Comparison of ENCODE assay signal across 13 cellular contexts in genomic region chr11:1159526-1160220, GRCh38. TPM values are rescaled to one million over a fixed set of nuclear protein-coding genes. Genes with fewer than 3 reads are reported as not detected.
DNase-seq lines count a peak whose midpoint lies in the region; ATAC-seq, FAIRE-seq and TF ChIP-seq lines count a peak whose summit lies in the region.
"Not testable (repeated sequence)": the region's sequence is repeated elsewhere in the genome, so short reads cannot be mapped to it uniquely, and the experiment has no call there.
"Had no signal": no experiment of that assay in that cellular context is flagged by ENCODE, and none has a peak within 500 bp of the region (broad histone marks: within the 10 kb centered on the region; RNA-seq: fewer than 3 reads in every experiment).

No MANE protein-coding gene starts in this region.

- peak overlapping the region; percentile 41 for H2BK12ac ChIP-seq in neuronal stem cell (ENCODE audit: low read length)

- not testable (repeated sequence) for H3K27me3 Mint-ChIP-seq in Calu3 (ENCODE audit: unreplicated experiment); activated B cell treated with CpG ODN at 0.5 μM for 24 hours

- H3K9ac ChIP-seq in kidney (ENCODE audit: low read length in 2 of 2); neuronal stem cell (ENCODE audit: low read depth, low read length, poor library complexity): not testable (repeated sequence)

- peak overlapping the region; percentile 62 for H3K4me3 Mint-ChIP-seq in Calu3 (ENCODE audit: low read depth, unreplicated experiment)
- not testable (repeated sequence) for H3K4me3 Mint-ChIP-seq in activated B cell treated with CpG ODN at 0.5 μM for 24 hours

- not testable (repeated sequence) for H2BK5ac ChIP-seq in neuronal stem cell (ENCODE audit: low read length)

- not testable (repeated sequence) for H3K4me3 ChIP-seq in kidney (ENCODE audit: low read length in 2 of 2); neuronal stem cell (ENCODE audit: low read length in 2 of 2)
- H3K4me3 ChIP-seq in stomach, result peak overlapping the region in 3 of 4 donors; percentile 30 to 46 (median 41)

- H4K91ac ChIP-seq in neuronal stem cell (ENCODE audit: low read depth, low read length, poor library complexity), result not testable (repeated sequence)

- not testable (repeated sequence) for H2BK120ac ChIP-seq in neuronal stem cell (ENCODE audit: low read depth, low read length)

- H3K27ac Mint-ChIP-seq in Calu3 (ENCODE audit: unreplicated experiment); activated B cell treated with CpG ODN at 0.5 μM for 24 hours: not testable (repeated sequence)

- not testable (repeated sequence) for H3K4me2 ChIP-seq in neuronal stem cell (ENCODE audit: insufficient read depth, low read length, poor library complexity, severe bottlenecking)

- H3K9me3 ChIP-seq in kidney (ENCODE audit: control insufficient read depth in 1 of 2, low read length in 2 of 2); stomach: not testable (repeated sequence)
- peaks cover 0 to 12% of the 10 kb centered on the region in 2 donors for H3K9me3 ChIP-seq in neuronal stem cell (replicated peaks in 1 of 2; ENCODE audit: control insufficient read depth in 2 of 2, insufficient read depth in 1 of 2, low read depth in 1 of 2, low read length in 2 of 2)

- H2BK15ac ChIP-seq in neuronal stem cell (ENCODE audit: low read length), result peak overlapping the region; percentile 75

- H3K36me3 Mint-ChIP-seq in Calu3 (ENCODE audit: insufficient read depth, unreplicated experiment), result peaks cover 26% of the 10 kb centered on the region
- H3K36me3 Mint-ChIP-seq in activated B cell treated with CpG ODN at 0.5 μM for 24 hours (ENCODE audit: low read depth), result not testable (repeated sequence)

- not testable (repeated sequence) for TF ChIP-seq EP300 in stomach (IDR thresholded peaks at IDR 0.05)

- not testable (repeated sequence) for H3K27ac ChIP-seq in kidney (ENCODE audit: low read depth in 2 of 2, low read length in 2 of 2); neuronal stem cell (replicated peaks; ENCODE audit: low read length)
- H3K27ac ChIP-seq in stomach, result peak overlapping the region in 2 of 5 donors; percentile 71 to 79

- H3K4ac ChIP-seq in neuronal stem cell (ENCODE audit: low read length), result not testable (repeated sequence)

- H4K8ac ChIP-seq in neuronal stem cell (ENCODE audit: low read depth, low read length), result not testable (repeated sequence)

- intact Hi-C loops in Calu3 (cut with micrococcal nuclease; ENCODE audit: unreplicated experiment); activated B cell treated with CpG ODN at 0.5 μM for 24 hours (cut with micrococcal nuclease); kidney (cut with DNase I); stomach (cut with DNase I; ENCODE audit: low total_unique reads): not testable (repeated sequence)

- not testable (repeated sequence) for TF ChIP-seq CTCF in Calu3 (IDR thresholded peaks at IDR 0.05; ENCODE audit: unreplicated experiment); activated B cell treated with CpG ODN at 0.5 μM for 24 hours (IDR thresholded peaks at IDR 0.05); kidney (IDR thresholded peaks at IDR 0.05; ENCODE audit: borderline replicate concordance, extremely low read depth, insufficient read depth); stomach (IDR thresholded peaks at IDR 0.05)

- DNase-seq in Calu3; neuronal stem cell (ENCODE audit: low spot score): not testable (repeated sequence)
- DNase-seq in activated B cell treated with CpG ODN at 0.5 μM for 24 hours (peak; percentile 12), activated gamma-delta T cell treated with Interleukin-2 at 50 U/mL for 16 hours (peak; percentile 3), kidney (peak; percentile 35), stomach (peak; percentile 24)

- BruUV-seq in Calu3 (replicated peaks; lab: Mats Ljungman, UMichigan), result not testable (repeated sequence)

- not testable (repeated sequence) for H3K36me3 ChIP-seq in kidney (ENCODE audit: control insufficient read depth in 1 of 2, insufficient read depth in 2 of 2, low read length in 2 of 2); neuronal stem cell (replicated peaks in 1 of 2; ENCODE audit: control insufficient read depth in 2 of 2, insufficient read depth in 2 of 2, low read length in 2 of 2)
- H3K36me3 ChIP-seq in stomach, result peaks cover 0 to 39% (median 15%) of the 10 kb centered on the region in 4 donors

- CTCF ChIA-PET in Calu3 (lab: Charles Lee); activated B cell treated with CpG ODN at 0.5 μM for 24 hours (lab: Charles Lee): not testable (repeated sequence)

- not testable (repeated sequence) for H3K79me1 ChIP-seq in neuronal stem cell (ENCODE audit: low read depth, low read length)

- TF ChIP-seq POLR2A in stomach (IDR thresholded peaks at IDR 0.05), result not testable (repeated sequence)

- peak overlapping the region; percentile 31 for H3K14ac ChIP-seq in neuronal stem cell (ENCODE audit: low read length)

- not testable (repeated sequence) for H3K4me1 Mint-ChIP-seq in Calu3 (ENCODE audit: low read depth, unreplicated experiment); activated B cell treated with CpG ODN at 0.5 μM for 24 hours

- H3K18ac ChIP-seq in neuronal stem cell (ENCODE audit: low read length), result peak overlapping the region; percentile 44

- H2AFZ ChIP-seq in neuronal stem cell (ENCODE audit: low read length), result not testable (repeated sequence)

- FAIRE-seq in kidney (lab: Jason Lieb, UNC), result not testable (repeated sequence)

- peak overlapping the region; percentile 55 for H3K23ac ChIP-seq in neuronal stem cell (ENCODE audit: low read depth, low read length, poor library complexity)

- H3K27me3 ChIP-seq in neuronal stem cell (ENCODE audit: control insufficient read depth in 3 of 3, insufficient read depth in 3 of 3, low read depth in 1 of 3, low read length in 3 of 3) (peaks cover 0 to 26% (median 0%) of the 10 kb centered on the region in 3 experiments), stomach (peaks cover 0 to 68% (median 0%) of the 10 kb centered on the region in 3 donors)

- H3K4me1 ChIP-seq in kidney (ENCODE audit: control insufficient read depth in 1 of 2, insufficient read depth in 1 of 2, low read depth in 1 of 2, low read length in 2 of 2); neuronal stem cell (ENCODE audit: control insufficient read depth in 2 of 2, insufficient read depth in 1 of 2, low read depth in 1 of 2, low read length in 2 of 2); stomach: not testable (repeated sequence)

- no CpG with 5 or more reads among the region's 23 CpGs for WGBS in neuronal stem cell (ENCODE audit: extremely low coverage in 2 of 2, insufficient read length in 2 of 2, insufficient replicate concordance in 1 of 2), 2 donors
- WGBS in stomach, 5 donors, result 64 to 80% (median 70%) methylated on average over 1 to 23 of the region's 23 CpGs

- H3K9me3 Mint-ChIP-seq in Calu3 (ENCODE audit: low read depth, unreplicated experiment); activated B cell treated with CpG ODN at 0.5 μM for 24 hours: not testable (repeated sequence)

- peak overlapping the region; percentile 88 for H2AK5ac ChIP-seq in neuronal stem cell (ENCODE audit: low read depth, low read length)

- not testable (repeated sequence) for ATAC-seq in activated B cell treated with CpG ODN at 0.5 μM for 24 hours (ENCODE audit: low read depth)

- POLR2A ChIA-PET in activated B cell treated with CpG ODN at 0.5 μM for 24 hours (lab: Charles Lee), result not testable (repeated sequence)

RNA-seq across cellular contexts. Expression of gene MUC5AC, which starts 1.9 kb away (rescaled TPM):
- total RNA-seq in Calu3 (2022), result 51.2 and 145 TPM in 2 replicates
- total RNA-seq in activated B cell treated with CpG ODN at 0.5 μM for 24 hours, result not detected in 2 replicates
- 0.03 TPM for total RNA-seq in kidney
- polyA plus RNA-seq in kidney (ENCODE audit: insufficient read depth, low read depth, low replicate concordance), result not detected
- polyA plus RNA-seq in neuronal stem cell (2013, experiment 1 of 2), result not detected
- not detected for polyA plus RNA-seq in neuronal stem cell (2013, experiment 2 of 2)
- total RNA-seq in stomach, result 1,000 to 10,000 TPM in 1 of 5 donors, 100 to 1,000 TPM in 3, 1 to 10 TPM in 1; 2.0 to 1,253 (median 605) TPM
- polyA plus RNA-seq in stomach, result 10 to 100 TPM in 2 of 3 donors, 1 to 10 TPM in 1; 5.5 to 77.0 (median 24.0) TPM
- total RNA-seq: A673; CD8-positive, alpha-beta T cell; G401; GM12878; H4; HepG2 had no signal
- polyA plus RNA-seq: IgD-negative memory B cell had no signal
